ENCODE assay signal across 1 cellular context in genomic region chr1:201916649-201917249, GRCh38.
TF ChIP-seq lines count a peak whose summit lies in the region.

No MANE protein-coding gene starts in this region.

TF ChIP-seq in K562, 482 proteins besides CTCF, POLR2A, EP300 and RAD21 (continued from another document and continues in another):
- TF ChIP-seq TOE1 (IDR thresholded peaks at IDR 0.05; ENCODE audit: borderline replicate concordance) (no peak; the same call in 1 of the 2 replicates), TOE1 (CRISPR knock-in tag; IDR thresholded peaks at IDR 0.05; ENCODE audit: borderline replicate concordance, low read depth) (no peak), BCOR (IDR thresholded peaks at IDR 0.05) (peak; percentile 30; the same call in 1 of the 2 replicates), TBP (optimal IDR thresholded peaks at IDR 0.05; ENCODE audit: low read depth, low read length) (no peak), PTBP1 (IDR thresholded peaks at IDR 0.05; ENCODE audit: low read depth, low read length) (no peak), WHSC1 (IDR thresholded peaks at IDR 0.05; ENCODE audit: low read length) (no peak), HNRNPK (IDR thresholded peaks at IDR 0.05; ENCODE audit: low read depth, low read length, poor library complexity, severe bottlenecking) (no peak), MIER1 (IDR thresholded peaks at IDR 0.05; ENCODE audit: low read depth) (no peak), RBM17 (IDR thresholded peaks at IDR 0.05; ENCODE audit: borderline replicate concordance, low read depth, low read length) (no peak), HINFP (tag; conservative IDR thresholded peaks at IDR 0.05; ENCODE audit: low read depth) (no peak), COPS2 (conservative IDR thresholded peaks at IDR 0.05) (no peak), ARID1B (IDR thresholded peaks at IDR 0.05) (peak; percentile 71), DEAF1 (CRISPR knock-in tag; IDR thresholded peaks at IDR 0.05) (no peak), PPARD (CRISPR knock-in tag; IDR thresholded peaks at IDR 0.05) (no peak), NR4A1 (CRISPR knock-in tag; IDR thresholded peaks at IDR 0.05) (no peak), NR4A1 (tag; IDR thresholded peaks at IDR 0.05) (no peak), ZNF318 (IDR thresholded peaks at IDR 0.05; ENCODE audit: borderline replicate concordance in 1 of 2, low read depth in 1 of 2) (no peak), KAT7 (CRISPR knock-in tag; IDR thresholded peaks at IDR 0.05; ENCODE audit: borderline replicate concordance) (no peak), ZNF395 (CRISPR knock-in tag; IDR thresholded peaks at IDR 0.05) (no peak), CBX1 (IDR thresholded peaks at IDR 0.05; ENCODE audit: low read depth) (no peak), CCNT2 (IDR thresholded peaks at IDR 0.05; ENCODE audit: borderline replicate concordance, extremely low read depth, insufficient read length, low read depth, low read length) (no peak), RBM34 (IDR thresholded peaks at IDR 0.05; ENCODE audit: borderline replicate concordance, insufficient read depth, low read length) (no peak), SIN3B (IDR thresholded peaks at IDR 0.05; ENCODE audit: low read depth) (no peak), ZNF124 (CRISPR knock-in tag; IDR thresholded peaks at IDR 0.05) (no peak), ZFP36 (IDR thresholded peaks at IDR 0.05; ENCODE audit: low read depth, low read length, partially characterized antibody) (peak; percentile 72), ZNF717 (CRISPR knock-in tag; IDR thresholded peaks at IDR 0.05) (no peak), ZNF24 (IDR thresholded peaks at IDR 0.05) (no peak), ZC3H8 (IDR thresholded peaks at IDR 0.05) (no peak), MED1 (CRISPR knock-in tag; IDR thresholded peaks at IDR 0.05; ENCODE audit: borderline replicate concordance) (no peak), RFX1 (IDR thresholded peaks at IDR 0.05) (no peak), MECOM (CRISPR knock-in tag; IDR thresholded peaks at IDR 0.05) (no peak), PTRF (tag; IDR thresholded peaks at IDR 0.05) (no peak), MYC (IDR thresholded peaks at IDR 0.05; ENCODE audit: low read depth, low read length) (no peak), MYC (CRISPR knock-in tag; IDR thresholded peaks at IDR 0.05; ENCODE audit: borderline replicate concordance, low read depth) (no peak), NCOA4 (IDR thresholded peaks at IDR 0.05; ENCODE audit: partially characterized antibody) (no peak), CBFA2T2 (conservative IDR thresholded peaks at IDR 0.05) (no peak), FIP1L1 (IDR thresholded peaks at IDR 0.05; ENCODE audit: low read depth, low read length, poor library complexity, severe bottlenecking) (no peak), SOX6 (IDR thresholded peaks at IDR 0.05) (peak; percentile 37; the same call in 1 of the 2 replicates), ZNF274 (IDR thresholded peaks at IDR 0.05; ENCODE audit: borderline replicate concordance, low read depth, low read length) (no peak), ZNF76 (CRISPR knock-in tag; IDR thresholded peaks at IDR 0.05; ENCODE audit: borderline replicate concordance) (no peak), RBM15 (IDR thresholded peaks at IDR 0.05; ENCODE audit: insufficient read depth, low read length) (no peak), E2F4 (CRISPR knock-in tag; IDR thresholded peaks at IDR 0.05; ENCODE audit: low read depth) (no peak), ZNF277 (CRISPR knock-in tag; IDR thresholded peaks at IDR 0.05; ENCODE audit: borderline replicate concordance) (no peak), ZNF583 (CRISPR knock-in tag; IDR thresholded peaks at IDR 0.05) (peak; percentile 39; the same call in 1 of the 2 replicates), HDAC1 (IDR thresholded peaks at IDR 0.05) (no peak), GABPA (tag; conservative IDR thresholded peaks at IDR 0.05; ENCODE audit: low read depth) (no peak), SRSF9 (IDR thresholded peaks at IDR 0.05; ENCODE audit: borderline replicate concordance, low read depth, low read length) (no peak), EP400 (IDR thresholded peaks at IDR 0.05) (no peak; the same call in 1 of the 2 replicates), L3MBTL2 (IDR thresholded peaks at IDR 0.05) (0 out of 2 replicates have a peak, but pooled peaks have one; percentile 23), SRF (CRISPR knock-in tag; IDR thresholded peaks at IDR 0.05) (no peak), ZNF324 (CRISPR knock-in tag; IDR thresholded peaks at IDR 0.05) (no peak), VEZF1 (CRISPR knock-in tag; IDR thresholded peaks at IDR 0.05) (peak; percentile 49), POLR2AphosphoS2 (IDR thresholded peaks at IDR 0.05; ENCODE audit: low read length) (no peak), NEUROD1 (IDR thresholded peaks at IDR 0.05; ENCODE audit: borderline replicate concordance, low read depth, low read length, partially characterized antibody) (peak; percentile 44), SLC30A9 (CRISPR knock-in tag; IDR thresholded peaks at IDR 0.05) (no peak), MAZ (CRISPR knock-in tag; conservative IDR thresholded peaks at IDR 0.05 in 1 of 2, IDR thresholded peaks at IDR 0.05 in 1 of 2) (peak in 1 of 2 experiments; percentile 48; a peak in 2 of 4 replicates), GTF2F1 (IDR thresholded peaks at IDR 0.05; ENCODE audit: low read depth, low read length) (no peak), HMGN3 (IDR thresholded peaks at IDR 0.05; ENCODE audit: borderline replicate concordance, extremely low read depth, insufficient read length, low read depth, low read length) (peak; percentile 25), NFXL1 (CRISPR knock-in tag; IDR thresholded peaks at IDR 0.05) (no peak)
